Comparison of ENCODE assay signal across 1 cellular context in the genomic region with DNA sequence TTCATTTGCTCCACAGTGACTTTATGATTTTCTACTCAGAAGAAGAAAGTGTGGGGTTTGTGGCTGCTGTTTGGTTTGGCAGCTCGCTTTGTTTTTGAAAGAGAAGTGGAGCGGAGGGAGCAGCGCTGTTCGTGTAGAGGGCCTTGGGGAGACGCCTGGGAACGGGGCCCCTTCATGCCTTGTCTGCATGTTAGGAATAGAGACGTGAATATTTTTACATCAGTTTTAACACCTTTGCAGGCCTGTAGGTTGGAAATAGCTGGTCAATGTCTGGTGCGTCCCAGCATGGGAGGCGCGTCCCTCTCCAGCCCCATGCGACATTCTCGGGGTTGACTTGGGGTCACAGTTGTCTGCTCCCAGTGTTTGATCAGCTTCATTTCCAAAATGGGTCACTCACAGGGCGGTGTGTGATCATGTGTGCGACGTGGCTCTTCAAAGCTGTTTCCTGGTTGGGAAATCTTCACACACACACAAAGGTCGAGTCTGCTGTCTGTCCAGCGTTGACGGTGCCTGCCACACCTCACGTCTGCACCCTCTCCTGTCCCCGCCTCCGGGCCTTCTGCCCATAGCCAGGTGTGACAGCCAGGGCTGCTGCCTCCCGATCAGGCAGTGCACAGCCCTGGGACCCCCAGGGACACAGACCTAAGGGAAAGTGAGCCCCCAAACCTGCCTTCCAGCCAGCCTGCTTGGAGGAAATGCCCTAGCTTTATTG.
A peak's percentile ranks its signal among the peaks of the same experiment; 100 is the strongest.
TF ChIP-seq lines count a peak whose summit lies in the region.

No MANE protein-coding gene starts in this region.

TF ChIP-seq in HepG2, 621 proteins besides CTCF, POLR2A, EP300 and RAD21 (continued from another document and continues in another):
- TF ChIP-seq ZNF646 (CRISPR knock-in tag; IDR thresholded peaks at IDR 0.05) (peak; percentile 95), ZNF816 (CRISPR knock-in tag; IDR thresholded peaks at IDR 0.05; ENCODE audit: borderline replicate concordance) (0 out of 2 replicates have a peak, but pooled peaks have one; percentile 10), SUZ12 (IDR thresholded peaks at IDR 0.05; ENCODE audit: low read depth, low read length) (no peak), GPN1 (CRISPR knock-in tag; IDR thresholded peaks at IDR 0.05; ENCODE audit: borderline replicate concordance) (no peak), NPAS2 (CRISPR knock-in tag; IDR thresholded peaks at IDR 0.05; ENCODE audit: borderline replicate concordance) (no peak), TCF7 (IDR thresholded peaks at IDR 0.05; ENCODE audit: low read depth) (peak; percentile 98), ZNF724P (CRISPR knock-in tag; IDR thresholded peaks at IDR 0.05; ENCODE audit: borderline replicate concordance) (0 out of 2 replicates have a peak, but pooled peaks have one; percentile 56), MXI1 (IDR thresholded peaks at IDR 0.05; ENCODE audit: borderline replicate concordance, low read depth, low read length) (peak; percentile 66; the same call in 1 of the 3 replicates), ZNF616 (CRISPR knock-in tag; IDR thresholded peaks at IDR 0.05; ENCODE audit: low read depth) (peak; percentile 26; the same call in 1 of the 2 replicates), ZBTB21 (CRISPR knock-in tag; IDR thresholded peaks at IDR 0.05) (peak; percentile 21), TOE1 (CRISPR knock-in tag; IDR thresholded peaks at IDR 0.05) (no peak), ZNF263 (CRISPR knock-in tag; IDR thresholded peaks at IDR 0.05) (peak; percentile 56; the same call in 1 of the 2 replicates), FOXK2 (IDR thresholded peaks at IDR 0.05) (peak; percentile 60; the same call in 1 of the 2 replicates), ZNF644 (CRISPR knock-in tag; IDR thresholded peaks at IDR 0.05; ENCODE audit: low read depth) (peak; percentile 83), NFATC3 (CRISPR knock-in tag; IDR thresholded peaks at IDR 0.05) (no peak), ZBTB3 (CRISPR knock-in tag; IDR thresholded peaks at IDR 0.05; ENCODE audit: borderline replicate concordance, low read depth) (peak; percentile 50; the same call in 1 of the 2 replicates), STAT6 (CRISPR knock-in tag; IDR thresholded peaks at IDR 0.05; ENCODE audit: borderline replicate concordance) (peak; percentile 95), ELF3 (CRISPR knock-in tag; IDR thresholded peaks at IDR 0.05) (peak; percentile 100), DBP (CRISPR knock-in tag; IDR thresholded peaks at IDR 0.05; ENCODE audit: not compliant biosample characterization) (peak; percentile 81), SMYD3 (CRISPR knock-in tag; IDR thresholded peaks at IDR 0.05) (peak; percentile 77), PAXIP1 (CRISPR knock-in tag; conservative IDR thresholded peaks at IDR 0.05) (peak; percentile 96), ZFYVE20 (CRISPR knock-in tag; IDR thresholded peaks at IDR 0.05; ENCODE audit: borderline replicate concordance, low read depth) (no peak), ZNF883 (CRISPR knock-in tag; IDR thresholded peaks at IDR 0.05; ENCODE audit: not compliant biosample characterization) (peak; percentile 65), MATR3 (CRISPR knock-in tag; IDR thresholded peaks at IDR 0.05) (no peak), FIP1L1 (IDR thresholded peaks at IDR 0.05; ENCODE audit: borderline replicate concordance, insufficient read depth, low read depth, low read length) (no peak), MAFG (CRISPR knock-in tag; IDR thresholded peaks at IDR 0.05) (no peak), MEF2D (CRISPR knock-in tag; IDR thresholded peaks at IDR 0.05) (peak; percentile 97), SIX4 (CRISPR knock-in tag; IDR thresholded peaks at IDR 0.05) (peak; percentile 82), AKAP8 (CRISPR knock-in tag; IDR thresholded peaks at IDR 0.05) (peak; percentile 97), SP5 (CRISPR knock-in tag; IDR thresholded peaks at IDR 0.05; ENCODE audit: borderline replicate concordance, low read depth) (peak; percentile 94)
- TF ChIP-seq, protein P1, sequence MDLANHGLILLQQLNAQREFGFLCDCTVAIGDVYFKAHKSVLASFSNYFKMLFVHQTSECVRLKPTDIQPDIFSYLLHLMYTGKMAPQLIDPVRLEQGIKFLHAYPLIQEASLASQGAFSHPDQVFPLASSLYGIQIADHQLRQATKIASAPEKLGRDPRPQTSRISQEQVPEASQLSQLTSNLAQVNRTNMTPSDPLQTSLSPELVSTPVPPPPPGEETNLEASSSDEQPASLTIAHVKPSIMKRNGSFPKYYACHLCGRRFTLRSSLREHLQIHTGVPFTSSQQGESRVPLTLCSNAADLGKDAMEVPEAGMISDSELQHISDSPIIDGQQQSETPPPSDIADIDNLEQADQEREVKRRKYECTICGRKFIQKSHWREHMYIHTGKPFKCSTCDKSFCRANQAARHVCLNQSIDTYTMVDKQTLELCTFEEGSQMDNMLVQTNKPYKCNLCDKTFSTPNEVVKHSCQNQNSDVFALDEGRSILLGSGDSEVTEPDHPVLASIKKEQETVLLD (CRISPR knock-in tag; IDR thresholded peaks at IDR 0.05; ENCODE audit: low read depth) = no peak
- TF ChIP-seq, protein P2, sequence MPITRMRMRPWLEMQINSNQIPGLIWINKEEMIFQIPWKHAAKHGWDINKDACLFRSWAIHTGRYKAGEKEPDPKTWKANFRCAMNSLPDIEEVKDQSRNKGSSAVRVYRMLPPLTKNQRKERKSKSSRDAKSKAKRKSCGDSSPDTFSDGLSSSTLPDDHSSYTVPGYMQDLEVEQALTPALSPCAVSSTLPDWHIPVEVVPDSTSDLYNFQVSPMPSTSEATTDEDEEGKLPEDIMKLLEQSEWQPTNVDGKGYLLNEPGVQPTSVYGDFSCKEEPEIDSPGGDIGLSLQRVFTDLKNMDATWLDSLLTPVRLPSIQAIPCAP (CRISPR knock-in tag; IDR thresholded peaks at IDR 0.05; ENCODE audit: low read depth) = no peak
- TF ChIP-seq, protein P3, sequence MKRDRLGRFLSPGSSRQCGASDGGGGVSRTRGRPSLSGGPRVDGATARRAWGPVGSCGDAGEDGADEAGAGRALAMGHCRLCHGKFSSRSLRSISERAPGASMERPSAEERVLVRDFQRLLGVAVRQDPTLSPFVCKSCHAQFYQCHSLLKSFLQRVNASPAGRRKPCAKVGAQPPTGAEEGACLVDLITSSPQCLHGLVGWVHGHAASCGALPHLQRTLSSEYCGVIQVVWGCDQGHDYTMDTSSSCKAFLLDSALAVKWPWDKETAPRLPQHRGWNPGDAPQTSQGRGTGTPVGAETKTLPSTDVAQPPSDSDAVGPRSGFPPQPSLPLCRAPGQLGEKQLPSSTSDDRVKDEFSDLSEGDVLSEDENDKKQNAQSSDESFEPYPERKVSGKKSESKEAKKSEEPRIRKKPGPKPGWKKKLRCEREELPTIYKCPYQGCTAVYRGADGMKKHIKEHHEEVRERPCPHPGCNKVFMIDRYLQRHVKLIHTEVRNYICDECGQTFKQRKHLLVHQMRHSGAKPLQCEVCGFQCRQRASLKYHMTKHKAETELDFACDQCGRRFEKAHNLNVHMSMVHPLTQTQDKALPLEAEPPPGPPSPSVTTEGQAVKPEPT (CRISPR knock-in tag; IDR thresholded peaks at IDR 0.05; ENCODE audit: low read depth) = no peak
